In the genomic region with DNA sequence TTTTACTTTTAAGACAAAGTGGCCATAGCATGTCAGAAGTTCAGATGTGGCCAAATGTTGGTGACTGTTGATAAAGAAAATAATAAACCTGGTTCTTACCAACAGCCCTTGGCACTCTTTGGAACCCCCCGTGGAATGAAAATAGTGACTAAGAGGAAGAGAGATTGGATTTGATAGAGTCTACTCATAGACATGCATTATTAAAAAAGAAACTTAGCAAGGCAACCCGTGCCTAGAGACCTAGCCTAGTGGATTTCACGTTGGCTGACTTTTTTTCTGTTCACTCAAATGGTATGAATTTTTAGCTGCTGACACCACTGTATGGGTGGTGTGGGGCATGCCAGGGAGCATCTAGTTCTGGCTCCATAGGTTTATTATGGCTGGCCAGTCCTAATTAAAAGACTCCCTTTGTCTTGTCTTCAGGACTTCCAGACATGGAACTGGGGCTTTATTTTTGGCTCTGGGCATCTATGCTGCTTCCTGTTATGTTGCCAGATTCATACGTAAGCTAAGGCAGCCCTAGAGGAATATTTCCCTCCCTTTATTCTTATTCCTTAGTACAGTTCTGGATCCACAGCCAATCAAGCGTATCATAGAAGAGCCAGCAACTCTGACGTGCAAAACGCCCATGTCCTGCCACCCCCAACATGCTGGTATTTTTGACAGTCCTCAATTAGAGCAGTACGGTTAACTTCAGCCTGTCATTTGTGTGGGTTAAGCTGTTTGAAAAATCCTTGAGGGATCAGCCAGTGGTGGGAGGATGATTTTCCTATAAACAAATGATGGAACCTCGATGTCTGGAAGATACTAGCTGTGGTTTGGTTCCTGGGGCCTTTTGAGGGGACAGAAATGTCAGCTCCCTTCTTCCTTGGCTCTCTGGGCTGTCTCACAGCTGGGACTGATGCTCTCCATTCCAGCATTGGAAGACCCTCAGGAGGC, we compare ENCODE assay signal across 18 cellular contexts.
DNase-seq lines count a peak whose midpoint lies in the region; ATAC-seq lines count a peak whose summit lies in the region.
"Had no signal": no experiment of that assay in that cellular context is flagged by ENCODE, and none has a peak within 500 bp of the region (broad histone marks: within the 10 kb centered on the region; RNA-seq: fewer than 3 reads in every experiment).

No MANE protein-coding gene starts in this region.

- peak; percentile 22 for DNase-seq in AG08396 (ENCODE audit: low spot score)
- DNase-seq in NCI-H526 (lab: John Stamatoyannopoulos, UW) = peak; percentile 95 to 96
- peak; percentile 35 for DNase-seq in dedifferentiated amniotic fluid mesenchymal stem cell (ENCODE audit: extremely low spot score)
- DNase-seq in myocyte (ENCODE audit: low read depth) = peak; percentile 3
- DNase-seq in NCI-H1436 treated with DMSO at 0.1 percent for 48 hours (lab: John Stamatoyannopoulos, UW) = no peak
- DNase-seq in activated T-cell treated with anti-CD3 and anti-CD28 coated beads, Interleukin-2, amount 50 U/mL, for 4 hours = no peak
- DNase-seq: ACHN; activated effector memory CD4-positive, alpha-beta T cell treated with anti-CD3 and anti-CD28 coated beads, Interleukin-2, amount 50 U/mL, for 16 hours; Caco-2; cortex of kidney; NCI-H187; NCI-H345; right cardiac atrium; stimulated activated CD4-positive, alpha-beta T cell treated with anti-CD3 and anti-CD28 coated beads, Interleukin-2, amount 100 ng/mL, for 24 hours; T-helper 2 cell had no signal

- H3K36me3 Mint-ChIP-seq in activated T-cell treated with anti-CD3 and anti-CD28 coated beads, Interleukin-2, amount 50 U/mL, for 4 hours (ENCODE audit: insufficient read depth) = no peaks in the 10 kb centered on the region

- ATAC-seq in GM19395 (IDR thresholded peaks at IDR 0.05; ENCODE audit: unreplicated experiment) (no peak), HG03460 (IDR thresholded peaks at IDR 0.05; ENCODE audit: unreplicated experiment) (no peak)
- ATAC-seq in activated T-cell treated with anti-CD3 and anti-CD28 coated beads, Interleukin-2, amount 50 U/mL, for 4 hours = no peak
- ATAC-seq: right cardiac atrium, Right ventricle myocardium inferior had no signal

- H3K27me3 Mint-ChIP-seq in activated T-cell treated with anti-CD3 and anti-CD28 coated beads, Interleukin-2, amount 50 U/mL, for 4 hours (ENCODE audit: low read depth) = no peaks in the 10 kb centered on the region

- no peak overlapping the region for H3K4me3 Mint-ChIP-seq in activated T-cell treated with anti-CD3 and anti-CD28 coated beads, Interleukin-2, amount 50 U/mL, for 4 hours

- H3K4me1 Mint-ChIP-seq in activated T-cell treated with anti-CD3 and anti-CD28 coated beads, Interleukin-2, amount 50 U/mL, for 4 hours (ENCODE audit: low read depth) = no peaks in the 10 kb centered on the region

- H3K9me3 Mint-ChIP-seq in activated T-cell treated with anti-CD3 and anti-CD28 coated beads, Interleukin-2, amount 50 U/mL, for 4 hours = no peaks in the 10 kb centered on the region

Comparison
In these comparisons a context has a peak if more than half of its experiments do, and no peak if none do; other contexts are left out.
1. DNase-seq: peak in AG08396 (single experiment), NCI-H526 (2 of 2), dedifferentiated amniotic fluid mesenchymal stem cell (single experiment) and myocyte (single experiment); none in NCI-H1436 treated with DMSO at 0.1 percent for 48 hours (single experiment) and activated T-cell treated with anti-CD3 and anti-CD28 coated beads, Interleukin-2, amount 50 U/mL, for 4 hours (single experiment).